Comparison of ENCODE assay signal across 11 cellular contexts in genomic region chr10:113424304-113424721, GRCh38.
"Had no signal": no experiment of that assay in that cellular context is flagged by ENCODE, and none has a peak within 500 bp of the region (broad histone marks: within the 10 kb centered on the region; RNA-seq: fewer than 3 reads in every experiment).

No MANE protein-coding gene starts in this region.

- H3K36me3 ChIP-seq: esophagus squamous epithelium, transverse colon had no signal

- H3K27me3 ChIP-seq: esophagus squamous epithelium had no signal

- H3K4me3 ChIP-seq: esophagus squamous epithelium, mucosa of descending colon, transverse colon had no signal

- DNase-seq: anterior cingulate cortex; esophagus squamous epithelium; hippocampal formation; mucosa of descending colon; naive thymus-derived CD8-positive, alpha-beta T cell; nucleus accumbens; SIG-M5; stimulated activated CD4-positive, alpha-beta T cell treated with anti-CD3 and anti-CD28 coated beads, Interleukin-4, amount 100 ng/mL, for 1 hour; stimulated activated CD8-positive, alpha-beta memory T cell treated with anti-CD3 and anti-CD28 coated beads, Interleukin-4, amount 100 ng/mL, for 48 hours; transverse colon had no signal

- ATAC-seq: activated CD4-positive, CD25-positive, alpha-beta regulatory T cell treated with anti-CD3 and anti-CD28 coated beads, Interleukin-2, amount 50 U/mL, for 24 hours; mucosa of descending colon; naive thymus-derived CD8-positive, alpha-beta T cell had no signal
